15 cellular contexts compared by ENCODE assay signal in the genomic region with DNA sequence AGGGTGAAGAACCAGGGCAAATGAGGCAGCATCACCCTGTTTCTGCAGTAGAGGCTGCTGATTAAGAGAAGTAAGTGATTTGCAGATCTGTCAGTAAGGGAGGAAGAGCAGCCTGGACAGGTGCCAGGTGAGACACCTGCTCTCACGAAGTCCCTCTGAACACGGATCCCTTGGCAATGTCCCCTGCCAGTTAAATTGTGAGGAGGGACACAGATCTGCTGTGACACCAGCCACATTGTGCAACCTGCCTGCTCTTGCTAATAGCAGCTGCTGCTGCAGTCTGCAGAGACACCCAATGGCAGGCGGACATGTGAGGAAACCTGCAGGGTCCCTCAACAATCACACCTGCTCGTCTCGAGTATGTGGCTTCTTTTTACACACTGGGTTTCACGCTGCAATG. TPM values are rescaled to one million over a fixed set of nuclear protein-coding genes. Genes with fewer than 3 reads are reported as not detected.
DNase-seq lines count a peak whose midpoint lies in the region; ATAC-seq and TF ChIP-seq lines count a peak whose summit lies in the region.
"Had no signal": no experiment of that assay in that cellular context is flagged by ENCODE, and none has a peak within 500 bp of the region (broad histone marks: within the 10 kb centered on the region; RNA-seq: fewer than 3 reads in every experiment).

No MANE protein-coding gene starts in this region.

- H3K4me1 Mint-ChIP-seq in CD4-positive, alpha-beta T cell (ENCODE audit: low read depth): peaks cover 34% of the 10 kb centered on the region
- peaks cover 22% of the 10 kb centered on the region for H3K4me1 Mint-ChIP-seq in activated CD4-positive, alpha-beta memory T cell treated with anti-CD3 and anti-CD28 coated beads, Interleukin-2, amount 10 ng/mL, durations not matched to agents 7 days and 5 days

- no peaks in the 10 kb centered on the region for H3K27me3 ChIP-seq in CD4-positive, alpha-beta T cell (ENCODE audit: control insufficient read depth, insufficient read depth, low read length)
- no peaks in the 10 kb centered on the region for H3K27me3 ChIP-seq in esophagus squamous epithelium
- H3K27me3 ChIP-seq: dorsolateral prefrontal cortex, upper lobe of left lung had no signal

- no peak overlapping the region for H3K4me3 Mint-ChIP-seq in CD4-positive, alpha-beta T cell
- H3K4me3 Mint-ChIP-seq in activated CD4-positive, alpha-beta memory T cell treated with anti-CD3 and anti-CD28 coated beads, Interleukin-2, amount 10 ng/mL, durations not matched to agents 7 days and 5 days: no peak overlapping the region
- H3K4me3 Mint-ChIP-seq: natural killer cell had no signal

- peaks cover 18 to 82% (median 54%) of the 10 kb centered on the region in 3 donors for H3K4me1 ChIP-seq in esophagus squamous epithelium

- H3K9me3 Mint-ChIP-seq in CD4-positive, alpha-beta T cell: no peaks in the 10 kb centered on the region
- H3K9me3 Mint-ChIP-seq in activated CD4-positive, alpha-beta memory T cell treated with anti-CD3 and anti-CD28 coated beads, Interleukin-2, amount 10 ng/mL, durations not matched to agents 7 days and 5 days: no peaks in the 10 kb centered on the region
- H3K9me3 Mint-ChIP-seq: natural killer cell had no signal

- intact Hi-C loops in CD4-positive, alpha-beta T cell (cut with DNase I, micrococcal nuclease): no loop called here
- intact Hi-C loops in esophagus squamous epithelium (cut with DNase I): no loop called here

- no peak for TF ChIP-seq POLR2A in esophagus squamous epithelium (IDR thresholded peaks at IDR 0.05)

- peaks cover 56% of the 10 kb centered on the region for H3K36me3 Mint-ChIP-seq in CD4-positive, alpha-beta T cell (ENCODE audit: low read depth)
- peaks cover 12% of the 10 kb centered on the region for H3K36me3 Mint-ChIP-seq in activated CD4-positive, alpha-beta memory T cell treated with anti-CD3 and anti-CD28 coated beads, Interleukin-2, amount 10 ng/mL, durations not matched to agents 7 days and 5 days (ENCODE audit: low read depth)
- H3K36me3 Mint-ChIP-seq: natural killer cell had no signal

- WGBS in esophagus squamous epithelium, 2 donors: 44 to 71% methylated on average over 4 to 6 of the region's 6 CpGs

- peak overlapping the region; percentile 20 for H3K27ac Mint-ChIP-seq in CD4-positive, alpha-beta T cell
- no peak overlapping the region for H3K27ac Mint-ChIP-seq in activated CD4-positive, alpha-beta memory T cell treated with anti-CD3 and anti-CD28 coated beads, Interleukin-2, amount 10 ng/mL, durations not matched to agents 7 days and 5 days

- H3K36me3 ChIP-seq in esophagus squamous epithelium: peaks cover 0 to 89% (median 5%) of the 10 kb centered on the region in 3 donors

- no peak for ATAC-seq in CD4-positive, alpha-beta T cell (ENCODE audit: poor library complexity)
- ATAC-seq in HG03095 (IDR thresholded peaks at IDR 0.05; ENCODE audit: unreplicated experiment) (no peak), GM21825 (IDR thresholded peaks at IDR 0.05; ENCODE audit: unreplicated experiment) (no peak)
- ATAC-seq: natural killer cell had no signal

- no peak overlapping the region for H3K4me3 ChIP-seq in esophagus squamous epithelium
- H3K4me3 ChIP-seq: dorsolateral prefrontal cortex, upper lobe of left lung had no signal

- no peak for DNase-seq in CD4-positive, alpha-beta T cell
- DNase-seq in DMS53 treated with DMSO at 0.1 percent for 48 hours (lab: John Stamatoyannopoulos, UW; ENCODE audit: unreplicated experiment) (peak; percentile 56), NCI-H345 (lab: John Stamatoyannopoulos, UW) (peak; percentile 90), esophagus squamous epithelium (lab: John Stamatoyannopoulos, UW) (no peak), RKO (ENCODE audit: low spot score) (no peak)
- DNase-seq in activated CD4-positive, alpha-beta memory T cell treated with anti-CD3 and anti-CD28 coated beads, Interleukin-2, amount 10 ng/mL, durations not matched to agents 7 days and 5 days: no peak
- DNase-seq: activated T-cell treated with anti-CD3 and anti-CD28 coated beads, Interleukin-2, amount 50 U/mL, for 1 hour; natural killer cell; stimulated activated CD4-positive, alpha-beta T cell treated with anti-CD3 and anti-CD28 coated beads, Interleukin-1b, Interleukin-23, amount 100 ng/mL, for 48 hours; stimulated activated CD8-positive, alpha-beta memory T cell treated with anti-CD3 and anti-CD28 coated beads, Interleukin-4, amount 100 ng/mL, for 48 hours; upper lobe of left lung had no signal

- H3K9me3 ChIP-seq in CD4-positive, alpha-beta T cell (ENCODE audit: control insufficient read depth, low read length): no peaks in the 10 kb centered on the region
- H3K9me3 ChIP-seq in esophagus squamous epithelium: no peaks in the 10 kb centered on the region
- H3K9me3 ChIP-seq: upper lobe of left lung had no signal

- H3K27ac ChIP-seq in CD4-positive, alpha-beta T cell (ENCODE audit: low read depth, low read length): no peak overlapping the region
- peak overlapping the region in 3 of 4 donors; percentile 3 to 30 (median 22) for H3K27ac ChIP-seq in esophagus squamous epithelium

- no peaks in the 10 kb centered on the region for H3K27me3 Mint-ChIP-seq in CD4-positive, alpha-beta T cell
- H3K27me3 Mint-ChIP-seq in activated CD4-positive, alpha-beta memory T cell treated with anti-CD3 and anti-CD28 coated beads, Interleukin-2, amount 10 ng/mL, durations not matched to agents 7 days and 5 days: no peaks in the 10 kb centered on the region

- POLR2A ChIA-PET in CD4-positive, alpha-beta T cell (lab: Charles Lee): no interaction called here
- POLR2A ChIA-PET in activated CD4-positive, alpha-beta memory T cell treated with anti-CD3 and anti-CD28 coated beads, Interleukin-2, amount 10 ng/mL, durations not matched to agents 7 days and 5 days (lab: Charles Lee): interaction anchor here (1.0 kb wide), 1 partner anchor 32 kb away, joined by 5 read pairs; a partner anchor contains a TSS

- TF ChIP-seq CTCF in CD4-positive, alpha-beta T cell (IDR thresholded peaks at IDR 0.05): no peak
- TF ChIP-seq CTCF in esophagus squamous epithelium (IDR thresholded peaks at IDR 0.05): no peak

- CTCF ChIA-PET in CD4-positive, alpha-beta T cell (lab: Charles Lee): no interaction called here
- CTCF ChIA-PET in activated CD4-positive, alpha-beta memory T cell treated with anti-CD3 and anti-CD28 coated beads, Interleukin-2, amount 10 ng/mL, durations not matched to agents 7 days and 5 days (lab: Charles Lee): no interaction called here

RNA-seq across cellular contexts. Expression of a gene that starts 31.9 kb away (rescaled TPM):
- 100 to 1,000 TPM; 153 to 159 TPM for total RNA-seq in CD4-positive, alpha-beta T cell
- 100 to 1,000 TPM; 131 to 243 (median 163) TPM for total RNA-seq in esophagus squamous epithelium
- 100 to 1,000 TPM; 271 to 273 TPM for total RNA-seq in activated CD4-positive, alpha-beta memory T cell treated with anti-CD3 and anti-CD28 coated beads, Interleukin-2, amount 10 ng/mL, durations not matched to agents 7 days and 5 days

RNA-seq across cellular contexts. Expression of a gene that starts 40.9 kb away (rescaled TPM):
- total RNA-seq in CD4-positive, alpha-beta T cell: not detected
- 10 to 100 TPM in 1 of 4 donors, 1 to 10 TPM in 3; 2.7 to 22.1 (median 3.0) TPM for total RNA-seq in esophagus squamous epithelium
- not detected for total RNA-seq in activated CD4-positive, alpha-beta memory T cell treated with anti-CD3 and anti-CD28 coated beads, Interleukin-2, amount 10 ng/mL, durations not matched to agents 7 days and 5 days
- total RNA-seq: natural killer cell, renal cortical epithelial cell had no signal

Comparison
In these comparisons a context has a peak if more than half of its experiments do, and no peak if none do; other contexts are left out.
1. DNase-seq: peak in DMS53 treated with DMSO at 0.1 percent for 48 hours (single experiment) and NCI-H345 (single experiment); none in CD4-positive, alpha-beta T cell (0 of 10), esophagus squamous epithelium (single experiment), RKO (single experiment) and activated CD4-positive, alpha-beta memory T cell treated with anti-CD3 and anti-CD28 coated beads, Interleukin-2, amount 10 ng/mL, durations not matched to agents 7 days and 5 days (single experiment).